ENCODE assay signal across 10 cellular contexts in genomic region chr14:68295316-68295816, GRCh38.
A peak's percentile ranks its signal among the peaks of the same experiment; 100 is the strongest.
DNase-seq lines count a peak whose midpoint lies in the region; ATAC-seq and TF ChIP-seq lines count a peak whose summit lies in the region.
"Had no signal": no experiment of that assay in that cellular context is flagged by ENCODE, and none has a peak within 500 bp of the region (broad histone marks: within the 10 kb centered on the region; RNA-seq: fewer than 3 reads in every experiment).

No MANE protein-coding gene starts in this region.

- no peak overlapping the region for H3K23ac ChIP-seq in mesenchymal stem cell (ENCODE audit: low read length in 2 of 2)

- H3K9ac ChIP-seq in mesenchymal stem cell (ENCODE audit: low read length): no peak overlapping the region

- H2BK5ac ChIP-seq in mesenchymal stem cell (ENCODE audit: low read depth, low read length, poor library complexity, severe bottlenecking): no peak overlapping the region

- H3K4me1 ChIP-seq in mesenchymal stem cell (ENCODE audit: control insufficient read depth, insufficient read depth, low read depth, low read length) (peaks cover 9% of the 10 kb centered on the region), urinary bladder (ENCODE audit: insufficient read depth) (no peaks in the 10 kb centered on the region)

- WGBS in mesenchymal stem cell: 46% methylated on average over 7 of the region's 8 CpGs
- 41% methylated on average over 8 of the region's 8 CpGs for WGBS in urinary bladder

- no peak overlapping the region for H3K4me3 ChIP-seq in mesenchymal stem cell (ENCODE audit: insufficient read depth in 1 of 2, low read depth in 1 of 2, low read length in 2 of 2)
- H3K4me3 ChIP-seq in urinary bladder (ENCODE audit: low read depth, low read length): no peak overlapping the region

- no peak for TF ChIP-seq POLR2A in GM18505 (IDR thresholded peaks at IDR 0.05; ENCODE audit: borderline replicate concordance, extremely low read depth, insufficient read depth, insufficient read length)

- H2AFZ ChIP-seq in mesenchymal stem cell (ENCODE audit: low read depth, low read length): no peak overlapping the region

- H3K9me3 ChIP-seq in mesenchymal stem cell (ENCODE audit: control insufficient read depth, low read length): no peaks in the 10 kb centered on the region

- H2AK5ac ChIP-seq in mesenchymal stem cell (ENCODE audit: low read length, severe bottlenecking): no peak overlapping the region

- H2BK12ac ChIP-seq in mesenchymal stem cell (ENCODE audit: low read length in 2 of 2): peak overlapping the region; percentile 32 to 91

- H3K18ac ChIP-seq in mesenchymal stem cell (ENCODE audit: low read depth in 1 of 2, low read length in 2 of 2): peak overlapping the region; percentile 55 to 86

- H3K4me2 ChIP-seq in mesenchymal stem cell (ENCODE audit: low read length, poor library complexity, severe bottlenecking): no peak overlapping the region

- peak overlapping the region; percentile 39 for H4K8ac ChIP-seq in mesenchymal stem cell (ENCODE audit: low read length)

- no peak for ATAC-seq in GM18505 (IDR thresholded peaks at IDR 0.05; ENCODE audit: unreplicated experiment)

- H3K27ac ChIP-seq in mesenchymal stem cell (ENCODE audit: low read length, poor library complexity, severe bottlenecking): no peak overlapping the region
- peak overlapping the region; percentile 77 for H3K27ac ChIP-seq in urinary bladder (ENCODE audit: low read depth)
- H3K27ac ChIP-seq: 22Rv1 had no signal

- H4K91ac ChIP-seq in mesenchymal stem cell (ENCODE audit: low read length): no peak overlapping the region

- H3K36me3 ChIP-seq in mesenchymal stem cell (ENCODE audit: control insufficient read depth in 1 of 2, insufficient read depth in 2 of 2, low read depth in 1 of 2, low read length in 2 of 2): no peaks in the 10 kb centered on the region
- H3K36me3 ChIP-seq in urinary bladder (ENCODE audit: insufficient read depth): no peaks in the 10 kb centered on the region

- peak overlapping the region; percentile 28 to 68 for H3K4ac ChIP-seq in mesenchymal stem cell (ENCODE audit: low read depth in 1 of 2, low read length in 2 of 2)

- H2BK120ac ChIP-seq in mesenchymal stem cell (ENCODE audit: low read depth, low read length): no peak overlapping the region

- H3K79me1 ChIP-seq in mesenchymal stem cell (replicated peaks; ENCODE audit: low read length, poor library complexity, severe bottlenecking): no peaks in the 10 kb centered on the region

- peak overlapping the region; percentile 12 for H2BK15ac ChIP-seq in mesenchymal stem cell (ENCODE audit: low read depth, poor library complexity, severe bottlenecking)

- no peak overlapping the region for H3K14ac ChIP-seq in mesenchymal stem cell (ENCODE audit: low read length in 2 of 2)

- no peaks in the 10 kb centered on the region for H3K27me3 ChIP-seq in mesenchymal stem cell (ENCODE audit: control insufficient read depth in 1 of 2, insufficient read depth in 1 of 2, low read length in 2 of 2)

- DNase-seq in DMS 273 (lab: John Stamatoyannopoulos, UW; ENCODE audit: unreplicated experiment): peak; percentile 46
- no peak for DNase-seq in DMS 273 treated with DMSO at 0.1 percent for 48 hours (lab: John Stamatoyannopoulos, UW)
- peak; percentile 48 for DNase-seq in amniotic epithelial cell (ENCODE audit: low read depth)
- peak; percentile 24 for DNase-seq in mesenchymal stem cell
- no peak for DNase-seq in NCI-H2171 (lab: John Stamatoyannopoulos, UW)
- no peak for DNase-seq in AG08395 (ENCODE audit: low spot score)
- DNase-seq: activated CD8-positive, alpha-beta memory T cell treated with anti-CD3 and anti-CD28 coated beads for 24 hours had no signal

Comparison
In these comparisons a context has a peak if more than half of its experiments do, and no peak if none do; other contexts are left out.
1. DNase-seq: peak in DMS 273 (single experiment), amniotic epithelial cell (single experiment) and mesenchymal stem cell (single experiment); none in DMS 273 treated with DMSO at 0.1 percent for 48 hours (single experiment), NCI-H2171 (single experiment) and AG08395 (single experiment).